8 cellular contexts compared by ENCODE assay signal in genomic region chr10:28722065-28722803, GRCh38. TPM values are rescaled to one million over a fixed set of nuclear protein-coding genes. Genes with fewer than 3 reads are reported as not detected.
DNase-seq lines count a peak whose midpoint lies in the region; ATAC-seq and TF ChIP-seq lines count a peak whose summit lies in the region.

No MANE protein-coding gene starts in this region.

- H3K4me3 Mint-ChIP-seq in activated naive CD4-positive, alpha-beta T cell treated with anti-CD3 and anti-CD28 coated beads, Interleukin-2, amount 50 U/mL, for 24 hours: peak overlapping the region; percentile 4
- no peak overlapping the region for H3K4me3 Mint-ChIP-seq in activated CD8-positive, alpha-beta T cell treated with anti-CD3 and anti-CD28 coated beads, Interleukin-2, amount 10 ng/mL, durations not matched to agents 7 days and 5 days
- peak overlapping the region; percentile 76 for H3K4me3 Mint-ChIP-seq in osteocyte (ENCODE audit: unreplicated experiment)
- no peak overlapping the region for H3K4me3 Mint-ChIP-seq in T-helper 17 cell

- POLR2A ChIA-PET in activated CD8-positive, alpha-beta T cell treated with anti-CD3 and anti-CD28 coated beads, Interleukin-2, amount 10 ng/mL, durations not matched to agents 7 days and 5 days (lab: Charles Lee): no interaction called here

- no peaks in the 10 kb centered on the region for H3K4me1 Mint-ChIP-seq in activated naive CD4-positive, alpha-beta T cell treated with anti-CD3 and anti-CD28 coated beads, Interleukin-2, amount 50 U/mL, for 24 hours
- H3K4me1 Mint-ChIP-seq in activated CD8-positive, alpha-beta T cell treated with anti-CD3 and anti-CD28 coated beads, Interleukin-2, amount 10 ng/mL, durations not matched to agents 7 days and 5 days (ENCODE audit: low read depth): peaks cover 2% of the 10 kb centered on the region
- H3K4me1 Mint-ChIP-seq in osteocyte (ENCODE audit: unreplicated experiment): peaks cover 24% of the 10 kb centered on the region
- H3K4me1 Mint-ChIP-seq in T-helper 17 cell: peaks cover 7% of the 10 kb centered on the region

- H3K27ac Mint-ChIP-seq in activated naive CD4-positive, alpha-beta T cell treated with anti-CD3 and anti-CD28 coated beads, Interleukin-2, amount 50 U/mL, for 24 hours: no peak overlapping the region
- no peak overlapping the region for H3K27ac Mint-ChIP-seq in activated CD8-positive, alpha-beta T cell treated with anti-CD3 and anti-CD28 coated beads, Interleukin-2, amount 10 ng/mL, durations not matched to agents 7 days and 5 days
- H3K27ac Mint-ChIP-seq in osteocyte (ENCODE audit: unreplicated experiment): peak overlapping the region; percentile 58
- H3K27ac Mint-ChIP-seq in T-helper 17 cell: no peak overlapping the region

- peak overlapping the region; percentile 65 for H3K4me3 ChIP-seq in left ventricle myocardium inferior

- peaks cover 13% of the 10 kb centered on the region for H3K4me1 ChIP-seq in left ventricle myocardium inferior

- H3K9me3 Mint-ChIP-seq in activated naive CD4-positive, alpha-beta T cell treated with anti-CD3 and anti-CD28 coated beads, Interleukin-2, amount 50 U/mL, for 24 hours: no peaks in the 10 kb centered on the region
- no peaks in the 10 kb centered on the region for H3K9me3 Mint-ChIP-seq in activated CD8-positive, alpha-beta T cell treated with anti-CD3 and anti-CD28 coated beads, Interleukin-2, amount 10 ng/mL, durations not matched to agents 7 days and 5 days (ENCODE audit: insufficient read depth)
- no peaks in the 10 kb centered on the region for H3K9me3 Mint-ChIP-seq in osteocyte (ENCODE audit: unreplicated experiment)

- H3K36me3 ChIP-seq in left ventricle myocardium inferior: no peaks in the 10 kb centered on the region

- peaks cover 23% of the 10 kb centered on the region for H3K27me3 ChIP-seq in left ventricle myocardium inferior (ENCODE audit: low read depth)

- TF ChIP-seq CTCF in left ventricle myocardium inferior (IDR thresholded peaks at IDR 0.05; ENCODE audit: borderline replicate concordance): no peak
- no peak for TF ChIP-seq CTCF in osteocyte (IDR thresholded peaks at IDR 0.05)

- no peak for DNase-seq in activated naive CD4-positive, alpha-beta T cell treated with anti-CD3 and anti-CD28 coated beads, Interleukin-2, amount 50 U/mL, for 16 hours
- peak; percentile 20 for DNase-seq in activated CD8-positive, alpha-beta T cell treated with anti-CD3 and anti-CD28 coated beads, Interleukin-2, amount 10 ng/mL, durations not matched to agents 7 days and 5 days
- DNase-seq in left ventricle myocardium inferior (peak; percentile 36), osteocyte (ENCODE audit: extremely low spot score, unreplicated experiment) (no peak), OCI-M1 (lab: John Stamatoyannopoulos, UW) (no peak), T-helper 17 cell (no peak)

- H3K27ac ChIP-seq in left ventricle myocardium inferior (replicated peaks): peak overlapping the region; percentile 45

- CTCF ChIA-PET in activated CD8-positive, alpha-beta T cell treated with anti-CD3 and anti-CD28 coated beads, Interleukin-2, amount 10 ng/mL, durations not matched to agents 7 days and 5 days (lab: Charles Lee): no interaction called here

- ATAC-seq in activated CD8-positive, alpha-beta T cell treated with anti-CD3 and anti-CD28 coated beads, Interleukin-2, amount 10 ng/mL, durations not matched to agents 7 days and 5 days: no peak
- no peak for ATAC-seq in HG02678 (IDR thresholded peaks at IDR 0.05; ENCODE audit: unreplicated experiment)
- ATAC-seq in T-helper 17 cell: no peak

- H3K36me3 Mint-ChIP-seq in activated naive CD4-positive, alpha-beta T cell treated with anti-CD3 and anti-CD28 coated beads, Interleukin-2, amount 50 U/mL, for 24 hours: no peaks in the 10 kb centered on the region
- no peaks in the 10 kb centered on the region for H3K36me3 Mint-ChIP-seq in activated CD8-positive, alpha-beta T cell treated with anti-CD3 and anti-CD28 coated beads, Interleukin-2, amount 10 ng/mL, durations not matched to agents 7 days and 5 days (ENCODE audit: low read depth)
- no peaks in the 10 kb centered on the region for H3K36me3 Mint-ChIP-seq in osteocyte (ENCODE audit: unreplicated experiment)
- H3K36me3 Mint-ChIP-seq in T-helper 17 cell (ENCODE audit: low read depth): no peaks in the 10 kb centered on the region

- H3K9me3 ChIP-seq in left ventricle myocardium inferior (replicated peaks) (no peaks in the 10 kb centered on the region), T-helper 17 cell (ENCODE audit: control insufficient read depth, low read length, poor library complexity, severe bottlenecking) (no peaks in the 10 kb centered on the region)

- H3K27me3 Mint-ChIP-seq in activated naive CD4-positive, alpha-beta T cell treated with anti-CD3 and anti-CD28 coated beads, Interleukin-2, amount 50 U/mL, for 24 hours: peaks cover 26% of the 10 kb centered on the region
- H3K27me3 Mint-ChIP-seq in activated CD8-positive, alpha-beta T cell treated with anti-CD3 and anti-CD28 coated beads, Interleukin-2, amount 10 ng/mL, durations not matched to agents 7 days and 5 days (ENCODE audit: low read depth): peaks cover 32% of the 10 kb centered on the region
- no peaks in the 10 kb centered on the region for H3K27me3 Mint-ChIP-seq in osteocyte (ENCODE audit: unreplicated experiment)
- peaks cover 58% of the 10 kb centered on the region for H3K27me3 Mint-ChIP-seq in T-helper 17 cell

- intact Hi-C loops in left ventricle myocardium inferior (cut with micrococcal nuclease): no loop called here

RNA-seq across cellular contexts. Expression of gene BAMBI, which starts 44.9 kb away (rescaled TPM):
- under 1 TPM in 1 of 2 experiments, not detected in 1; 0.18 TPM for total RNA-seq in activated CD8-positive, alpha-beta T cell treated with anti-CD3 and anti-CD28 coated beads, Interleukin-2, amount 10 ng/mL, durations not matched to agents 7 days and 5 days
- 15.4 TPM for total RNA-seq in left ventricle myocardium inferior
- total RNA-seq in osteocyte: 6.1 and 6.8 TPM in 2 replicates
- total RNA-seq in T-helper 17 cell: 1 to 10 TPM in 1 of 2 donors, under 1 TPM in 1; 0.92 to 4.1 TPM

Comparison
In these comparisons a context has a peak if more than half of its experiments do, and no peak if none do; other contexts are left out.
1. H3K4me3 Mint-ChIP-seq: peak in activated naive CD4-positive, alpha-beta T cell treated with anti-CD3 and anti-CD28 coated beads, Interleukin-2, amount 50 U/mL, for 24 hours (single experiment) and osteocyte (single experiment); none in activated CD8-positive, alpha-beta T cell treated with anti-CD3 and anti-CD28 coated beads, Interleukin-2, amount 10 ng/mL, durations not matched to agents 7 days and 5 days (single experiment) and T-helper 17 cell (single experiment).
2. DNase-seq: peak in activated CD8-positive, alpha-beta T cell treated with anti-CD3 and anti-CD28 coated beads, Interleukin-2, amount 10 ng/mL, durations not matched to agents 7 days and 5 days (single experiment) and left ventricle myocardium inferior (single experiment); none in activated naive CD4-positive, alpha-beta T cell treated with anti-CD3 and anti-CD28 coated beads, Interleukin-2, amount 50 U/mL, for 16 hours (single experiment), osteocyte (single experiment), OCI-M1 (single experiment) and T-helper 17 cell (0 of 3).